In the genomic region with DNA sequence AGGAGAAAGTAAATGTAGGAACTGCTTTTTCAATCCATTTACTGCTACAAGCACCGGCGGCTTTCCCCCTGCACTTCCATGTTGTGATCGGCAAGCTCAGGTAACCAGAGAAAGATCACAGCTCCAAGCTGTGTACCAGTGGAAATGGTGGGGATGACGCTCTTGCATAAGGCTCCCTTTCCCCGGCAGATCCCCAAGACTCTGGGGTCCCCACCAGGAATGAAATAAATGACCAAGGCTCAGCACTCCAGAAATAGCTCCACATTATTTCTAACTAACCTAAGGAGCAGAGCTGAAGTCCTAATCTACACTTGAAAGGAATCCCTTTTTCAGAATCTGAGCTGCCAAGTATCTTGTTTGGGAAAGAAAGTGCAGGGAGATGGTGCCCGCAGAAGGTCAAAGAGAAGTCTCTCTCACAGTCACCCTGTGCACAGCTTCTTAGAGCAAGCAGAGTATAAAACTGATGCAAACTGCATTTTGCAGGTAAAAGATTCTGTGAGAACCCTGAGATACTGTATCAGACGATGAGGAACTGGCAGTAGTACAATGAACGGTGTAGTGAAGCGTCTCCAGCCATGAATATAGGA, we compare ENCODE assay signal across 8 cellular contexts. TPM values are rescaled to one million over a fixed set of nuclear protein-coding genes. Genes with fewer than 3 reads are reported as not detected.
A peak's percentile ranks its signal among the peaks of the same experiment; 100 is the strongest.
DNase-seq lines count a peak whose midpoint lies in the region; ATAC-seq and TF ChIP-seq lines count a peak whose summit lies in the region.

No MANE protein-coding gene starts in this region.

- H3K36me3 ChIP-seq in PC-9 (ENCODE audit: low read depth): no peaks in the 10 kb centered on the region

- H3K4me3 Mint-ChIP-seq in activated naive CD4-positive, alpha-beta T cell treated with anti-CD3 and anti-CD28 coated beads, Interleukin-2, amount 50 U/mL, for 24 hours: peak overlapping the region; percentile 97
- peak overlapping the region; percentile 96 for H3K4me3 Mint-ChIP-seq in progenitor cell of endocrine pancreas (ENCODE audit: low read depth)

- H3K27ac Mint-ChIP-seq in activated naive CD4-positive, alpha-beta T cell treated with anti-CD3 and anti-CD28 coated beads, Interleukin-2, amount 50 U/mL, for 24 hours: peak overlapping the region; percentile 94
- H3K27ac Mint-ChIP-seq in progenitor cell of endocrine pancreas: peak overlapping the region; percentile 96

- H3K4me1 Mint-ChIP-seq in activated naive CD4-positive, alpha-beta T cell treated with anti-CD3 and anti-CD28 coated beads, Interleukin-2, amount 50 U/mL, for 24 hours: peaks cover 79% of the 10 kb centered on the region
- H3K4me1 Mint-ChIP-seq in progenitor cell of endocrine pancreas (ENCODE audit: low read depth): peaks cover 42% of the 10 kb centered on the region

- BruUV-seq in PC-9 (replicated peaks; lab: Mats Ljungman, UMichigan): TSS peak; percentile 92

- H3K27ac ChIP-seq in PC-9: peak overlapping the region; percentile 31
- H3K27ac ChIP-seq in epithelial cell of prostate: peak overlapping the region; percentile 74

- H4K20me1 ChIP-seq in PC-9 (ENCODE audit: insufficient read depth): peaks cover 15% of the 10 kb centered on the region

- CTCF ChIA-PET in PC-9 (lab: Charles Lee): interaction anchor here (0.5 to 0.9 kb wide), 6 partner anchors 11 to 353 kb away, joined by 3 to 18 read pairs (median 8); partner anchors contain the start of gene GRB2

- H3K27me3 ChIP-seq in PC-9 (ENCODE audit: insufficient read depth, low read depth): no peaks in the 10 kb centered on the region

- no peaks in the 10 kb centered on the region for H3K9me3 Mint-ChIP-seq in activated naive CD4-positive, alpha-beta T cell treated with anti-CD3 and anti-CD28 coated beads, Interleukin-2, amount 50 U/mL, for 24 hours
- H3K9me3 Mint-ChIP-seq in progenitor cell of endocrine pancreas (ENCODE audit: low read depth): no peaks in the 10 kb centered on the region

- ATAC-seq in GM21367 (IDR thresholded peaks at IDR 0.05; ENCODE audit: unreplicated experiment) (no peak), HG02870 (IDR thresholded peaks at IDR 0.05; ENCODE audit: unreplicated experiment) (no peak)

- H3K4me1 ChIP-seq in PC-9 (replicated peaks; ENCODE audit: insufficient read depth): peaks cover 27% of the 10 kb centered on the region

- no peaks in the 10 kb centered on the region for H3K9me2 ChIP-seq in PC-9 (ENCODE audit: insufficient read depth)

- POLR2A ChIA-PET in PC-9 (lab: Charles Lee; ENCODE audit: unreplicated experiment): interaction anchor here (0.7 kb wide), 1 partner anchor 35 kb away, joined by 3 read pairs; no protein-coding TSS in a partner anchor

- peaks cover 28% of the 10 kb centered on the region for H3F3A ChIP-seq in PC-9 (ENCODE audit: insufficient read depth, low read depth)

- H3K27me3 Mint-ChIP-seq in activated naive CD4-positive, alpha-beta T cell treated with anti-CD3 and anti-CD28 coated beads, Interleukin-2, amount 50 U/mL, for 24 hours: no peaks in the 10 kb centered on the region
- H3K27me3 Mint-ChIP-seq in progenitor cell of endocrine pancreas: no peaks in the 10 kb centered on the region

- H3K36me3 Mint-ChIP-seq in activated naive CD4-positive, alpha-beta T cell treated with anti-CD3 and anti-CD28 coated beads, Interleukin-2, amount 50 U/mL, for 24 hours: peaks cover 12% of the 10 kb centered on the region
- H3K36me3 Mint-ChIP-seq in progenitor cell of endocrine pancreas (ENCODE audit: insufficient read depth): peaks cover 6% of the 10 kb centered on the region

- H3K79me2 ChIP-seq in PC-9 (ENCODE audit: low read depth): peaks cover 94% of the 10 kb centered on the region

- intact Hi-C loops in PC-9 (cut with micrococcal nuclease; ENCODE audit: unreplicated experiment): no loop called here

- no peaks in the 10 kb centered on the region for H3K9me3 ChIP-seq in PC-9 (ENCODE audit: insufficient read depth, low read depth)

- H3K4me3 ChIP-seq in PC-9: peak overlapping the region; percentile 69

- no peak for TF ChIP-seq CTCF in PC-9 (conservative IDR thresholded peaks at IDR 0.05)
- no peak for TF ChIP-seq CTCF in progenitor cell of endocrine pancreas (IDR thresholded peaks at IDR 0.05; ENCODE audit: unreplicated experiment)

- peak overlapping the region; percentile 94 for H3K4me2 ChIP-seq in PC-9

- peak overlapping the region; percentile 83 for H2AFZ ChIP-seq in PC-9

- no peak for DNase-seq in activated naive CD4-positive, alpha-beta T cell (lab: John Stamatoyannopoulos, UW)
- DNase-seq in PC-9 (no peak), epithelial cell of prostate (ENCODE audit: low read depth, low spot score) (no peak), progenitor cell of endocrine pancreas (ENCODE audit: low spot score, unreplicated experiment) (no peak), NCI-H446 treated with DMSO at 0.1 percent for 48 hours (lab: John Stamatoyannopoulos, UW) (no peak)

RNA-seq across cellular contexts. Expression of gene GRB2, which starts 11.1 kb away (rescaled TPM):
- total RNA-seq in PC-9 (2021): 75.3 and 81.3 TPM in 2 replicates
- total RNA-seq in progenitor cell of endocrine pancreas: 84.8 and 87.5 TPM in 2 replicates
